In the genomic region with DNA sequence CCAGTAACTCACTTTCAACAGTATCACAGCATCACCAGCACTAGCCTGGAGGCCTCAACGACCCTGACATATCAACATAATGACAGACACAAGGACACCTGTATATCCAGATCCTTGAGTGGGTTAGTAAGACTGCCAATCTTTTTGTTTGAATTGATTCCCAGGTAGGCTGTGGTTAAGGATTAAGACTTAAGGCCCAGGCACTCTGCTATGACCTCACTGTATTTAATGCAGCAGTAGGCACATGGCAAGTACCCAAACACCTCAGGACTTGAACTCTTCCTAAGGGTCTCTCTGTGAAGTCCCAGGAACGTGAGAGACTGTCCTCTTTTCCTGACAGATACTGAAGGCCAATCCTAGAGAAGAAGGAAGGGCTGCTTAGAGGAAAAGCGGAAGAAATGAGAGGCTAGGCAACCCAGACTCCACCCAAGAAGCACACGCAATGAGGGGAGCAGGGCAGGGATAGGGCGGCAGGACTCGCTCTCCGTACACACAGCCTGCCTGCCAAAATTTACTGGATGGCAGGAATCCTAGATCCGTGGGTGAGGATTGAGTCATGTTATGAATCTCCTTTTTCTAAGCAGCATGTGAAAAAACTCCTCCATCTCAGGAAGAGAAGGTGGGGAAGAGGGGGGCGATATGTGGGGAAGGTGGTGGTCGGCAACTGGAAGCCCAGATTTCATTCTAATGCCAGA, we compare ENCODE assay signal across 9 cellular contexts.
DNase-seq lines count a peak whose midpoint lies in the region; TF ChIP-seq lines count a peak whose summit lies in the region.
"Had no signal": no experiment of that assay in that cellular context is flagged by ENCODE, and none has a peak within 500 bp of the region (broad histone marks: within the 10 kb centered on the region; RNA-seq: fewer than 3 reads in every experiment).

No MANE protein-coding gene starts in this region.

- H3K27me3 ChIP-seq in Peyer's patch (no peaks in the 10 kb centered on the region), osteoblast (ENCODE audit: insufficient read depth, low read length) (no peaks in the 10 kb centered on the region)
- H3K27me3 ChIP-seq in effector memory CD4-positive, alpha-beta T cell (replicated peaks; ENCODE audit: control insufficient read depth, insufficient read depth, low read length, poor library complexity, severe bottlenecking), result no peaks in the 10 kb centered on the region
- H3K27me3 ChIP-seq: SJCRH30 had no signal

- DNase-seq in AG10803 (ENCODE audit: low read depth) (peak; percentile 94), Peyer's patch (peak in 1 of 3 donors; percentile 55), fibroblast of the aortic adventitia (ENCODE audit: low read depth) (peak; percentile 96), osteoblast (ENCODE audit: insufficient read length, low spot score, missing footprints) (peak; percentile 97)
- no peak for DNase-seq in stimulated activated CD4-positive, alpha-beta T cell treated with anti-CD3 and anti-CD28 coated beads, Interleukin-4, amount 100 ng/mL, for 24 hours
- no peak for DNase-seq in activated CD8-positive, alpha-beta memory T cell treated with anti-CD3 and anti-CD28 coated beads for 24 hours
- no peak for DNase-seq in effector memory CD4-positive, alpha-beta T cell
- DNase-seq in activated CD4-positive, alpha-beta T cell treated with anti-CD3 and anti-CD28 coated beads, Interleukin-2, amount 50 U/mL, for 4 hours, result no peak
- DNase-seq: SJCRH30 had no signal

- TF ChIP-seq CTCF in AG10803 (conservative IDR thresholded peaks at IDR 0.05; ENCODE audit: low read length) (no peak), Peyer's patch (IDR thresholded peaks at IDR 0.05) (no peak), fibroblast of the aortic adventitia (IDR thresholded peaks at IDR 0.05; ENCODE audit: insufficient read depth, low read length) (no peak), osteoblast (IDR thresholded peaks at IDR 0.05; ENCODE audit: extremely low read depth, low read depth, low read length) (no peak)

- H3K4me3 ChIP-seq in AG10803 (ENCODE audit: low read length) (peak overlapping the region; percentile 38), Peyer's patch (no peak overlapping the region), fibroblast of the aortic adventitia (ENCODE audit: low read depth, low read length) (peak overlapping the region; percentile 34), osteoblast (ENCODE audit: insufficient read depth, low read length) (peak overlapping the region; percentile 54)
- H3K4me3 ChIP-seq in effector memory CD4-positive, alpha-beta T cell (ENCODE audit: insufficient read depth, low read depth, low read length, poor library complexity, severe bottlenecking), result no peak overlapping the region
- H3K4me3 ChIP-seq: SJCRH30 had no signal

- peak overlapping the region; percentile 54 for H2AFZ ChIP-seq in osteoblast (ENCODE audit: low read length)

- H3K4me1 ChIP-seq in Peyer's patch (peaks cover 0 to 16% (median 0%) of the 10 kb centered on the region in 4 donors), osteoblast (ENCODE audit: insufficient read depth, low read length) (peaks cover 44% of the 10 kb centered on the region)
- H3K4me1 ChIP-seq in effector memory CD4-positive, alpha-beta T cell (ENCODE audit: control insufficient read depth, insufficient read depth, low read length, poor library complexity, severe bottlenecking), result no peaks in the 10 kb centered on the region
- H3K4me1 ChIP-seq: SJCRH30 had no signal

- H3K9me3 ChIP-seq in Peyer's patch (no peaks in the 10 kb centered on the region), osteoblast (ENCODE audit: low read depth, low read length) (no peaks in the 10 kb centered on the region)
- no peaks in the 10 kb centered on the region for H3K9me3 ChIP-seq in effector memory CD4-positive, alpha-beta T cell (ENCODE audit: control insufficient read depth, low read length)
- H3K9me3 ChIP-seq: SJCRH30 had no signal

- H3K36me3 ChIP-seq in Peyer's patch (no peaks in the 10 kb centered on the region), osteoblast (ENCODE audit: insufficient read depth, low read length) (no peaks in the 10 kb centered on the region)
- H3K36me3 ChIP-seq in effector memory CD4-positive, alpha-beta T cell (ENCODE audit: control insufficient read depth, insufficient read depth, low read length), result no peaks in the 10 kb centered on the region
- H3K36me3 ChIP-seq: SJCRH30 had no signal

- no peaks in the 10 kb centered on the region for H3K79me2 ChIP-seq in osteoblast (ENCODE audit: insufficient read depth, low read length)

- no peaks in the 10 kb centered on the region for H4K20me1 ChIP-seq in osteoblast (ENCODE audit: insufficient read depth, low read length)

- TF ChIP-seq POLR2A in Peyer's patch (IDR thresholded peaks at IDR 0.05), result no peak

- H3K27ac ChIP-seq in Peyer's patch (peak overlapping the region in 3 of 4 donors; percentile 25 to 73 (median 47)), osteoblast (ENCODE audit: low read depth, low read length) (peak overlapping the region; percentile 83)
- no peak overlapping the region for H3K27ac ChIP-seq in effector memory CD4-positive, alpha-beta T cell (ENCODE audit: insufficient read depth, low read length, poor library complexity, severe bottlenecking)
- H3K27ac ChIP-seq: SJCRH30 had no signal

- peak overlapping the region; percentile 83 for H3K4me2 ChIP-seq in osteoblast (ENCODE audit: insufficient read depth, low read length)

Comparison
In these comparisons a context has a peak if more than half of its experiments do, and no peak if none do; other contexts are left out.
1. DNase-seq: peak in AG10803 (single experiment), fibroblast of the aortic adventitia (single experiment) and osteoblast (single experiment); none in stimulated activated CD4-positive, alpha-beta T cell treated with anti-CD3 and anti-CD28 coated beads, Interleukin-4, amount 100 ng/mL, for 24 hours (single experiment), activated CD8-positive, alpha-beta memory T cell treated with anti-CD3 and anti-CD28 coated beads for 24 hours (single experiment), effector memory CD4-positive, alpha-beta T cell (0 of 3) and activated CD4-positive, alpha-beta T cell treated with anti-CD3 and anti-CD28 coated beads, Interleukin-2, amount 50 U/mL, for 4 hours (0 of 2).
2. H3K4me3 ChIP-seq: peak in AG10803 (single experiment), fibroblast of the aortic adventitia (single experiment) and osteoblast (single experiment); none in Peyer's patch (0 of 4) and effector memory CD4-positive, alpha-beta T cell (single experiment).